ENCODE assay signal across 8 cellular contexts in genomic region chr2:43178602-43179542, GRCh38. TPM values are rescaled to one million over a fixed set of nuclear protein-coding genes. Genes with fewer than 3 reads are reported as not detected.
DNase-seq lines count a peak whose midpoint lies in the region; ATAC-seq, FAIRE-seq and TF ChIP-seq lines count a peak whose summit lies in the region.

No MANE protein-coding gene starts in this region.

- 17 to 30% (median 29%) methylated on average over 18 of the region's 18 CpGs for WGBS in small intestine, 3 donors

- H3K4me1 ChIP-seq in OCI-LY1 (ENCODE audit: insufficient read depth, low read length, severe bottlenecking), result peaks cover 48% of the 10 kb centered on the region
- H3K4me1 ChIP-seq in small intestine (ENCODE audit: control insufficient read depth in 2 of 2, insufficient read depth in 1 of 2, low read depth in 1 of 2, low read length in 1 of 2), result peaks cover 18 to 21% of the 10 kb centered on the region in 2 donors

- H3F3A ChIP-seq in OCI-LY1 (ENCODE audit: insufficient read depth, low read length), result no peaks in the 10 kb centered on the region

- peak overlapping the region; percentile 39 for H3K4me3 Mint-ChIP-seq in MCF 10A (ENCODE audit: unreplicated experiment)

- H3K27ac Mint-ChIP-seq in MCF 10A (ENCODE audit: low read depth, unreplicated experiment), result peak overlapping the region; percentile 99

- H3K9me3 ChIP-seq in OCI-LY1 (ENCODE audit: low read length) (no peaks in the 10 kb centered on the region), small intestine (ENCODE audit: control insufficient read depth, low read depth) (no peaks in the 10 kb centered on the region)

- H3K36me3 Mint-ChIP-seq in MCF 10A (ENCODE audit: insufficient read depth, unreplicated experiment), result no peaks in the 10 kb centered on the region

- no peaks in the 10 kb centered on the region for H3K79me2 ChIP-seq in OCI-LY1 (ENCODE audit: insufficient read depth, low read length)

- no peak for TF ChIP-seq CTCF in OCI-LY1 (IDR thresholded peaks at IDR 0.05; ENCODE audit: low read length)
- no peak for TF ChIP-seq CTCF in MCF 10A (IDR thresholded peaks at IDR 0.05; ENCODE audit: unreplicated experiment)

- ATAC-seq in GM18907 (IDR thresholded peaks at IDR 0.05; ENCODE audit: unreplicated experiment), result no peak

- H3K9me2 ChIP-seq in OCI-LY1 (ENCODE audit: low read depth, low read length), result no peaks in the 10 kb centered on the region

- H3K27me3 ChIP-seq in H7 (ENCODE audit: control insufficient read depth, insufficient read depth, low read length), result no peaks in the 10 kb centered on the region
- H3K27me3 ChIP-seq in OCI-LY1 (ENCODE audit: insufficient read depth, low read length), result no peaks in the 10 kb centered on the region
- H3K27me3 ChIP-seq in small intestine (ENCODE audit: control insufficient read depth in 2 of 2, insufficient read depth in 2 of 2, low read length in 2 of 2), result no peaks in the 10 kb centered on the region

- DNase-seq in A172 (ENCODE audit: low spot score) (peak; percentile 85), H7 (peak; percentile 89), MCF 10A (ENCODE audit: unreplicated experiment) (peak; percentile 95), iris pigment epithelial cell (ENCODE audit: low read depth) (peak; percentile 92), small intestine (peak; percentile 73), RKO (ENCODE audit: low spot score) (no peak)

- no peaks in the 10 kb centered on the region for H3K9me3 Mint-ChIP-seq in MCF 10A (ENCODE audit: unreplicated experiment)

- H3K27ac ChIP-seq in OCI-LY1 (ENCODE audit: low read depth, low read length, poor library complexity, severe bottlenecking) (peak overlapping the region; percentile 36), small intestine (ENCODE audit: low read depth in 1 of 2, low read length in 1 of 2) (peak overlapping the region; percentile 76 to 95)

- H3K4me3 ChIP-seq in H7 (ENCODE audit: insufficient read depth, low read depth, low read length) (no peak overlapping the region), OCI-LY1 (ENCODE audit: low read depth, low read length, poor library complexity, severe bottlenecking) (no peak overlapping the region), small intestine (ENCODE audit: low read depth in 1 of 2, low read length in 2 of 2) (no peak overlapping the region)

- no peaks in the 10 kb centered on the region for H3K27me3 Mint-ChIP-seq in MCF 10A (ENCODE audit: insufficient read depth, unreplicated experiment)

- no peak overlapping the region; the same call in 1 of the 2 replicates for H3K9ac ChIP-seq in OCI-LY1 (ENCODE audit: low read length)

- intact Hi-C loops in MCF 10A (cut with micrococcal nuclease), result loop anchor here (2.0 kb wide), 1 partner anchor 48 kb away; no protein-coding TSS in a partner anchor

- H3K4me2 ChIP-seq in OCI-LY1 (ENCODE audit: low read length), result no peak overlapping the region

- H3K36me3 ChIP-seq in H7 (replicated peaks; ENCODE audit: control insufficient read depth, insufficient read depth, low read length) (no peaks in the 10 kb centered on the region), OCI-LY1 (ENCODE audit: insufficient read depth, low read length) (no peaks in the 10 kb centered on the region), small intestine (ENCODE audit: control insufficient read depth in 2 of 2, insufficient read depth in 2 of 2, low read length in 2 of 2) (no peaks in the 10 kb centered on the region)

- BruUV-seq in MCF 10A (replicated peaks; lab: Mats Ljungman, UMichigan), result TSS peak; percentile 93

- H4K20me1 ChIP-seq in OCI-LY1 (ENCODE audit: insufficient read depth, low read length), result no peaks in the 10 kb centered on the region

- no peak for FAIRE-seq in small intestine (lab: Jason Lieb, UNC)

- peaks cover 47% of the 10 kb centered on the region for H3K4me1 Mint-ChIP-seq in MCF 10A (ENCODE audit: insufficient read depth, unreplicated experiment)

- CTCF ChIA-PET in MCF 10A (lab: Yijun Ruan, JAX), result interaction anchor here (0.9 to 5.6 kb wide), 8 partner anchors 39 to 399 kb away, joined by 3 to 59 read pairs (median 4); partner anchors contain the start of gene ZFP36L2

- POLR2A ChIA-PET in MCF 10A (lab: Yijun Ruan, JAX), result interaction anchor here (0.5 to 12.3 kb wide), 24 partner anchors 11 to 362 kb away, joined by 3 to 329 read pairs (median 6); partner anchors contain the start of gene ZFP36L2

- H2AFZ ChIP-seq in OCI-LY1 (ENCODE audit: low read length), result no peak overlapping the region

RNA-seq across cellular contexts. Expression of gene ZFP36L2, which starts 47.5 kb away (rescaled TPM):
- 0.55 and 1.4 TPM in 2 replicates for total RNA-seq in A172 (2014; rRNA removed; shearing (Covaris generic))
- 9.5 and 12.0 TPM in 2 replicates for total RNA-seq in H7 (2014; rRNA removed; shearing (Covaris generic))
- 107 and 162 TPM in 2 replicates for total RNA-seq in MCF 10A (2022)
- 10 to 100 TPM; 62.1 to 98.9 (median 98.8) TPM for polyA plus RNA-seq in small intestine
